In genomic region chr3:49939858-49940666, GRCh38 we compare ENCODE assay signal across 8 cellular contexts. TPM values are rescaled to one million over a fixed set of nuclear protein-coding genes. Genes with fewer than 3 reads are reported as not detected.
DNase-seq lines count a peak whose midpoint lies in the region; ATAC-seq and TF ChIP-seq lines count a peak whose summit lies in the region.

Gene RBM6, plus strand, starts transcription at chr3:49940150. Its CDS starts 22,492 bp downstream, at chr3:49962642.

- H3K36me3 ChIP-seq in Karpas-422 (ENCODE audit: insufficient read depth, low read length) (peaks cover 16% of the 10 kb centered on the region), esophagus squamous epithelium (peaks cover 0 to 8% (median 0%) of the 10 kb centered on the region in 3 donors)

- peak; percentile 90 for ATAC-seq in GM21825 (IDR thresholded peaks at IDR 0.05; ENCODE audit: unreplicated experiment)

- H3K27me3 ChIP-seq in Karpas-422 (ENCODE audit: low read length) (no peaks in the 10 kb centered on the region), esophagus squamous epithelium (no peaks in the 10 kb centered on the region)

- TF ChIP-seq POLR2A in esophagus squamous epithelium (IDR thresholded peaks at IDR 0.05), result peak in 3 of 4 donors; percentile 76 to 88 (median 85)

- DNase-seq in DMS79 treated with DMSO at 0.1 percent for 48 hours (lab: John Stamatoyannopoulos, UW) (peak; percentile 89), Karpas-422 (peak; percentile 99), RKO (ENCODE audit: low spot score) (peak; percentile 99), activated T-helper 1 cell treated with Interleukin-2 at 50 U/mL for 16 hours (ENCODE audit: low read depth) (peak; percentile 88), esophagus squamous epithelium (lab: John Stamatoyannopoulos, UW) (peak; percentile 93), myocyte (ENCODE audit: low read depth) (peak; percentile 99)
- peak; percentile 88 to 96 for DNase-seq in stimulated activated CD8-positive, alpha-beta memory T cell treated with anti-CD3 and anti-CD28 coated beads, Interleukin-7, amount 100 ng/mL, for 48 hours (ENCODE audit: extremely low read depth in 1 of 2, low read depth in 1 of 2)

- peak within 1 kb of the TSS; percentile 76 for H3K27ac ChIP-seq in Karpas-422 (ENCODE audit: low read length)
- H3K27ac ChIP-seq in esophagus squamous epithelium, result peak within 1 kb of the TSS; percentile 92 to 96 (median 94)

- peak within 1 kb of the TSS; percentile 92 for H3K4me2 ChIP-seq in Karpas-422 (ENCODE audit: low read depth, low read length, poor library complexity, severe bottlenecking)

- no peaks in the 10 kb centered on the region for H3K9me2 ChIP-seq in Karpas-422 (replicated peaks; ENCODE audit: insufficient read depth, low read length)

- H3K4me3 ChIP-seq in Karpas-422 (ENCODE audit: low read length) (peak within 1 kb of the TSS; percentile 90), esophagus squamous epithelium (peak within 1 kb of the TSS; percentile 63 to 80 (median 78))

- peaks cover 48% of the 10 kb centered on the region for H3K79me2 ChIP-seq in Karpas-422 (ENCODE audit: low read length)

- H3K9me3 ChIP-seq in Karpas-422 (ENCODE audit: low read length), result no peaks in the 10 kb centered on the region
- no peaks in the 10 kb centered on the region for H3K9me3 ChIP-seq in esophagus squamous epithelium

- peak in 2 of 6 experiments; percentile 4 to 18 for TF ChIP-seq CTCF in esophagus squamous epithelium (IDR thresholded peaks at IDR 0.05)

- peaks cover 10% of the 10 kb centered on the region; the same call in 1 of the 2 replicates for H4K20me1 ChIP-seq in Karpas-422 (ENCODE audit: insufficient read depth, low read depth, low read length)

- no peak within 1 kb of the TSS for H2AFZ ChIP-seq in Karpas-422 (ENCODE audit: low read length)

- peak within 1 kb of the TSS; percentile 82 for H3K9ac ChIP-seq in Karpas-422 (ENCODE audit: low read length)

- 0 to 1% methylated on average over 3 to 21 of the region's 74 CpGs for WGBS in esophagus squamous epithelium, 2 donors

- peaks cover 20% of the 10 kb centered on the region for H3K4me1 ChIP-seq in Karpas-422 (ENCODE audit: low read length)
- H3K4me1 ChIP-seq in esophagus squamous epithelium, result peaks cover 11 to 36% (median 22%) of the 10 kb centered on the region in 3 donors

- intact Hi-C loops in esophagus squamous epithelium (cut with DNase I), result no loop called here

RNA-seq across cellular contexts. Expression of gene RBM6, which starts in this region (rescaled TPM):
- total RNA-seq in Karpas-422 (2014; rRNA removed; shearing (Covaris generic); ENCODE audit: low replicate concordance), result 88.3 and 109 TPM in 2 replicates
- 10 to 100 TPM; 32.2 to 85.1 (median 42.7) TPM for total RNA-seq in esophagus squamous epithelium
- 48.8 and 56.7 TPM in 2 replicates for total RNA-seq in myocyte
- polyA plus RNA-seq in myocyte (2012), result 42.0 TPM

Comparison
In these comparisons a context has a peak if more than half of its experiments do, and no peak if none do; other contexts are left out.
1. Peak in every context shown above with its lines: DNase-seq, ATAC-seq, H3K4me3 ChIP-seq and H3K27ac ChIP-seq.